In genomic region chr10:79422178-79422892, GRCh38 we compare ENCODE assay signal across 9 cellular contexts. TPM values are rescaled to one million over a fixed set of nuclear protein-coding genes. Genes with fewer than 3 reads are reported as not detected.
DNase-seq lines count a peak whose midpoint lies in the region; ATAC-seq and TF ChIP-seq lines count a peak whose summit lies in the region.
"Had no signal": no experiment of that assay in that cellular context is flagged by ENCODE, and none has a peak within 500 bp of the region (broad histone marks: within the 10 kb centered on the region; RNA-seq: fewer than 3 reads in every experiment).

No MANE protein-coding gene starts in this region.

- H3K36me3 ChIP-seq in mucosa of rectum (ENCODE audit: control insufficient read depth in 2 of 2, insufficient read depth in 2 of 2, low read length in 2 of 2) = peaks cover 0 to 2% of the 10 kb centered on the region in 2 donors

- no TSS peak for BruUV-seq in Calu3 (replicated peaks; lab: Mats Ljungman, UMichigan)

- H3K9ac ChIP-seq in mucosa of rectum (ENCODE audit: low read depth in 1 of 2, low read length in 2 of 2) = no peak overlapping the region

- DNase-seq in M059J (ENCODE audit: low read depth) = peak; percentile 78
- DNase-seq in dorsolateral prefrontal cortex = no peak
- no peak for DNase-seq in type B pancreatic cell (ENCODE audit: extremely low spot score, unreplicated experiment)
- DNase-seq in Calu3 = no peak
- no peak for DNase-seq in activated CD8-positive, alpha-beta memory T cell treated with anti-CD3 and anti-CD28 coated beads, Interleukin-2, amount 50 U/mL, for 48 hours
- DNase-seq in GM10248 (ENCODE audit: extremely low spot score) = no peak
- DNase-seq: activated gamma-delta T cell treated with Interleukin-2 at 50 U/mL for 16 hours had no signal

- peaks cover 14 to 15% of the 10 kb centered on the region in 2 donors for H3K4me1 ChIP-seq in mucosa of rectum (ENCODE audit: control insufficient read depth in 2 of 2, insufficient read depth in 2 of 2, low read length in 2 of 2)

- no peak for ATAC-seq in GM21367 (IDR thresholded peaks at IDR 0.05; ENCODE audit: unreplicated experiment)

- H3K4me3 ChIP-seq in dorsolateral prefrontal cortex (peak overlapping the region in 1 of 59 donors; percentile 4), mucosa of rectum (ENCODE audit: low read length in 2 of 2) (no peak overlapping the region)

- peak overlapping the region; percentile 3 for H3K4me3 Mint-ChIP-seq in type B pancreatic cell
- H3K4me3 Mint-ChIP-seq in Calu3 (ENCODE audit: low read depth, unreplicated experiment) = no peak overlapping the region

- intact Hi-C loops in dorsolateral prefrontal cortex (cut with DNase I) = no loop called here
- intact Hi-C loops in Calu3 (cut with micrococcal nuclease; ENCODE audit: unreplicated experiment) = no loop called here

- CTCF ChIA-PET in Calu3 (lab: Charles Lee) = interaction anchor here (0.9 kb wide), 1 partner anchor 11 kb away, joined by 3 read pairs; no protein-coding TSS in a partner anchor
- CTCF ChIA-PET in GM10248 (lab: Yijun Ruan, JAX) = interaction anchor here (0.8 to 1.1 kb wide), 3 partner anchors 9 to 24 kb away, joined by 3 read pairs; no protein-coding TSS in a partner anchor

- H3K27ac Mint-ChIP-seq in type B pancreatic cell = peak overlapping the region; percentile 41
- H3K27ac Mint-ChIP-seq in Calu3 (ENCODE audit: unreplicated experiment) = no peak overlapping the region

- H3K27me3 ChIP-seq in dorsolateral prefrontal cortex (no peaks in the 10 kb centered on the region), mucosa of rectum (ENCODE audit: control insufficient read depth in 2 of 2, insufficient read depth in 2 of 2, low read length in 2 of 2) (no peaks in the 10 kb centered on the region)

- TF ChIP-seq CTCF in dorsolateral prefrontal cortex (IDR thresholded peaks at IDR 0.05 in 54 of 56, conservative IDR thresholded peaks at IDR 0.05 in 2 of 56; ENCODE audit: low read depth in 1 of 56, partially characterized antibody in 56 of 56) = no peak
- TF ChIP-seq CTCF in type B pancreatic cell (conservative IDR thresholded peaks at IDR 0.05) = no peak
- no peak for TF ChIP-seq CTCF in Calu3 (IDR thresholded peaks at IDR 0.05; ENCODE audit: unreplicated experiment)
- no peak for TF ChIP-seq CTCF in GM10248 (IDR thresholded peaks at IDR 0.05; ENCODE audit: control extremely low read depth, extremely low read depth, low read depth, missing control alignments)

- H3K36me3 Mint-ChIP-seq in type B pancreatic cell = peaks cover 18% of the 10 kb centered on the region
- no peaks in the 10 kb centered on the region for H3K36me3 Mint-ChIP-seq in Calu3 (ENCODE audit: insufficient read depth, unreplicated experiment)

- no peaks in the 10 kb centered on the region for H3K9me3 ChIP-seq in mucosa of rectum (ENCODE audit: control insufficient read depth in 2 of 2, low read length in 2 of 2)

- POLR2A ChIA-PET in GM10248 (lab: Yijun Ruan, JAX) = no interaction called here

- H3K9me3 Mint-ChIP-seq in type B pancreatic cell (peaks cover 2% of the 10 kb centered on the region), Calu3 (ENCODE audit: low read depth, unreplicated experiment) (no peaks in the 10 kb centered on the region)

- H3K27me3 Mint-ChIP-seq in type B pancreatic cell (no peaks in the 10 kb centered on the region), Calu3 (ENCODE audit: unreplicated experiment) (no peaks in the 10 kb centered on the region)

- H3K4me1 Mint-ChIP-seq in type B pancreatic cell (ENCODE audit: unreplicated experiment) (peaks cover 33% of the 10 kb centered on the region), Calu3 (ENCODE audit: low read depth, unreplicated experiment) (no peaks in the 10 kb centered on the region)

- peak overlapping the region in 33 of 59 donors; percentile 7 to 83 (median 65) for H3K27ac ChIP-seq in dorsolateral prefrontal cortex
- H3K27ac ChIP-seq in mucosa of rectum (ENCODE audit: low read depth in 2 of 2, low read length in 2 of 2) = peak overlapping the region; percentile 23 to 35

RNA-seq across cellular contexts. Expression of gene ZCCHC24, which starts 23.1 kb away (rescaled TPM):
- total RNA-seq in M059J (2014; rRNA removed; shearing (Covaris generic)) = 9.8 and 18.2 TPM in 2 replicates
- total RNA-seq in dorsolateral prefrontal cortex (100 to 1,000 TPM in 56 of 120 experiments, 10 to 100 TPM in 64; 46.7 to 245 (median 97.2) TPM), type B pancreatic cell (ENCODE audit: low replicate concordance) (2.7 and 29.1 TPM in 2 replicates), Calu3 (2022) (0.98 and 1.4 TPM in 2 replicates)
